Comparison of ENCODE assay signal across 1 cellular context in the genomic region with DNA sequence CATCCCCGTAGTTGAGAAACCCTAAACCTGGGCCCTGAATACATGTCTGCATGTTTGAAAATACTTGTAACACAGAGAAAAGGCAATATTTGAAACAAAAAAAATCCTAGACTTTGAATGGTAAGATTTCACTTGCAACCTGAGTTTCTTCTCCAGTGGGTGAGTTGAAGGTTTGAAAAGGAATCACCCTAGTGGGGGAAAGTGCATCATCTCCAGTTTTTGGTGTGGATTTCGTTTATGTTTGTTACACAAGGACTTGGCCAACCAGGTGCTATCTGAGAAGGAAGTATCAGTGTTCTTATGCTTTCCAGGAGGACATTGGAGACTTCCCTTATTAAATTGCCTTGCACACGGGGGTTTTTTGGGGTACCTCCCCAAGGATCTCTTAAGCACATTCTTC.
TF ChIP-seq lines count a peak whose summit lies in the region.

No MANE protein-coding gene starts in this region.

TF ChIP-seq in HepG2, 621 proteins besides CTCF, POLR2A, EP300 and RAD21:
- TF ChIP-seq ZNF407 (CRISPR knock-in tag; IDR thresholded peaks at IDR 0.05; ENCODE audit: not compliant biosample characterization) (no peak), CHCHD3 (CRISPR knock-in tag; IDR thresholded peaks at IDR 0.05) (no peak), ATM (IDR thresholded peaks at IDR 0.05; ENCODE audit: borderline replicate concordance) (no peak), JARID2 (CRISPR knock-in tag; IDR thresholded peaks at IDR 0.05; ENCODE audit: insufficient replicate concordance) (no peak), JUND (CRISPR knock-in tag; IDR thresholded peaks at IDR 0.05) (no peak), PRDM4 (CRISPR knock-in tag; IDR thresholded peaks at IDR 0.05; ENCODE audit: borderline replicate concordance) (no peak), AKAP8 (CRISPR knock-in tag; IDR thresholded peaks at IDR 0.05) (no peak), SNRNP70 (IDR thresholded peaks at IDR 0.05; ENCODE audit: low read depth, low read length) (no peak), MZF1 (CRISPR knock-in tag; IDR thresholded peaks at IDR 0.05; ENCODE audit: borderline replicate concordance) (no peak), HNRNPUL1 (IDR thresholded peaks at IDR 0.05; ENCODE audit: low read depth, low read length) (no peak), ZNF382 (CRISPR knock-in tag; IDR thresholded peaks at IDR 0.05; ENCODE audit: borderline replicate concordance) (no peak), SIN3B (IDR thresholded peaks at IDR 0.05; ENCODE audit: low read length) (no peak), ATF3 (CRISPR knock-in tag; IDR thresholded peaks at IDR 0.05) (no peak), POGK (CRISPR knock-in tag; conservative IDR thresholded peaks at IDR 0.05) (no peak), ZNF282 (IDR thresholded peaks at IDR 0.05; ENCODE audit: partially characterized antibody) (no peak), GZF1 (CRISPR knock-in tag; IDR thresholded peaks at IDR 0.05) (no peak), SRSF1 (optimal IDR thresholded peaks at IDR 0.05; ENCODE audit: low read depth, low read length) (no peak), AHR (CRISPR knock-in tag; IDR thresholded peaks at IDR 0.05) (no peak)
- TF ChIP-seq, protein P1, sequence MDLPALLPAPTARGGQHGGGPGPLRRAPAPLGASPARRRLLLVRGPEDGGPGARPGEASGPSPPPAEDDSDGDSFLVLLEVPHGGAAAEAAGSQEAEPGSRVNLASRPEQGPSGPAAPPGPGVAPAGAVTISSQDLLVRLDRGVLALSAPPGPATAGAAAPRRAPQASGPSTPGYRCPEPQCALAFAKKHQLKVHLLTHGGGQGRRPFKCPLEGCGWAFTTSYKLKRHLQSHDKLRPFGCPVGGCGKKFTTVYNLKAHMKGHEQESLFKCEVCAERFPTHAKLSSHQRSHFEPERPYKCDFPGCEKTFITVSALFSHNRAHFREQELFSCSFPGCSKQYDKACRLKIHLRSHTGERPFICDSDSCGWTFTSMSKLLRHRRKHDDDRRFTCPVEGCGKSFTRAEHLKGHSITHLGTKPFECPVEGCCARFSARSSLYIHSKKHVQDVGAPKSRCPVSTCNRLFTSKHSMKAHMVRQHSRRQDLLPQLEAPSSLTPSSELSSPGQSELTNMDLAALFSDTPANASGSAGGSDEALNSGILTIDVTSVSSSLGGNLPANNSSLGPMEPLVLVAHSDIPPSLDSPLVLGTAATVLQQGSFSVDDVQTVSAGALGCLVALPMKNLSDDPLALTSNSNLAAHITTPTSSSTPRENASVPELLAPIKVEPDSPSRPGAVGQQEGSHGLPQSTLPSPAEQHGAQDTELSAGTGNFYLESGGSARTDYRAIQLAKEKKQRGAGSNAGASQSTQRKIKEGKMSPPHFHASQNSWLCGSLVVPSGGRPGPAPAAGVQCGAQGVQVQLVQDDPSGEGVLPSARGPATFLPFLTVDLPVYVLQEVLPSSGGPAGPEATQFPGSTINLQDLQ (CRISPR knock-in tag; IDR thresholded peaks at IDR 0.05), result no peak
- TF ChIP-seq, protein P2, sequence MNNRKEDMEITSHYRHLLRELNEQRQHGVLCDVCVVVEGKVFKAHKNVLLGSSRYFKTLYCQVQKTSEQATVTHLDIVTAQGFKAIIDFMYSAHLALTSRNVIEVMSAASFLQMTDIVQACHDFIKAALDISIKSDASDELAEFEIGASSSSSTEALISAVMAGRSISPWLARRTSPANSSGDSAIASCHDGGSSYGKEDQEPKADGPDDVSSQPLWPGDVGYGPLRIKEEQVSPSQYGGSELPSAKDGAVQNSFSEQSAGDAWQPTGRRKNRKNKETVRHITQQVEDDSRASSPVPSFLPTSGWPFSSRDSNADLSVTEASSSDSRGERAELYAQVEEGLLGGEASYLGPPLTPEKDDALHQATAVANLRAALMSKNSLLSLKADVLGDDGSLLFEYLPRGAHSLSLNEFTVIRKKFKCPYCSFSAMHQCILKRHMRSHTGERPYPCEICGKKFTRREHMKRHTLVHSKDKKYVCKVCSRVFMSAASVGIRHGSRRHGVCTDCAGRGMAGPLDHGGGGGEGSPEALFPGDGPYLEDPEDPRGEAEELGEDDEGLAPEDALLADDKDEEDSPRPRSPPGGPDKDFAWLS (CRISPR knock-in tag; IDR thresholded peaks at IDR 0.05; ENCODE audit: borderline replicate concordance), result no peak
